6 cellular contexts compared by ENCODE assay signal in genomic region chr14:96686126-96686525, GRCh38.
"Had no signal": no experiment of that assay in that cellular context is flagged by ENCODE, and none has a peak within 500 bp of the region (broad histone marks: within the 10 kb centered on the region; RNA-seq: fewer than 3 reads in every experiment).

No MANE protein-coding gene starts in this region.

- ATAC-seq: HepG2 had no signal

- DNase-seq: IMR-90, KBM-7, KG1 had no signal

- H3K27ac ChIP-seq: HL-60 had no signal

- FAIRE-seq: HepG2, HTR-8/SVneo had no signal
